Comparison of ENCODE assay signal across 11 cellular contexts in the genomic region with DNA sequence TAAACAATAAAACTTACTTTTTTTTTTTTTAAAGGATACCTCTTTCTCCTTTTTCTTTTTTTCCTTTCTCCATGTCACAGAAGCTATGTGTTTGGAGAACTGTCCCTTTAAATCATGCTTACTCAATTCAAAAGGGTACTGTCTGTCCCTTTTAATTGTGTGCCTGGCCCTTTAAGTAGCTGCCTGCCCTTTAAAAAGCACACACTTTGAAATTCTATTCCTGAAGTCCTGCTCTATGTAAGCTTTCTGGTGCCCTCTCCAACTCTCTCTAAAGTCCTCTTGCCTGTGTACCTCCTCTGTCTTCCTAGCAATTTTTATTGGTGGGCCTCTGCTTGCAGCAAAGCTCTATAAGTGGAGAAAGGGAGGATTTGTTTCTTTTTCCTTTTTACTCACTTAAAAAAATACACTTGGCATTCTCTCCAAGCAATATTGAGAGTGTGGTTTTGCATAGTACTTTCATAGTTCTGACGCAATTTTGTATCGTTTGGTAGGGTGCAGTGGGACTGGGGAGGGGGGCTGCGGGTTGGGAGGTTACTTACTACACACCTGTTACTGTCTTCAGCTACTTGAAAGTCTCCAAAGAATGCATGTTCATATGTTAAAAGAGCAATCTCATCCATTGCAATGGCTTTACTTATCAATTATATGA.
DNase-seq lines count a peak whose midpoint lies in the region; ATAC-seq and TF ChIP-seq lines count a peak whose summit lies in the region.
"Had no signal": no experiment of that assay in that cellular context is flagged by ENCODE, and none has a peak within 500 bp of the region (broad histone marks: within the 10 kb centered on the region; RNA-seq: fewer than 3 reads in every experiment).

No MANE protein-coding gene starts in this region.

- TF ChIP-seq POLR2A in right lobe of liver (IDR thresholded peaks at IDR 0.05), result no peak

- 31% methylated on average over 3 of the region's 3 CpGs for WGBS in right lobe of liver (ENCODE audit: insufficient coverage, low coverage, low lambda C conversion rate, missing lambda C conversion rate)

- H3K36me3 ChIP-seq in left lung (no peaks in the 10 kb centered on the region), right lobe of liver (no peaks in the 10 kb centered on the region)

- intact Hi-C loops in left lung (cut with DNase I), result no loop called here
- intact Hi-C loops in right lobe of liver (cut with DNase I), result no loop called here

- ATAC-seq in GM18873 (IDR thresholded peaks at IDR 0.05; ENCODE audit: low FRiP score, unreplicated experiment) (peak; percentile 76), GM21528 (IDR thresholded peaks at IDR 0.05; ENCODE audit: low FRiP score, unreplicated experiment) (peak; percentile 55), HG03280 (IDR thresholded peaks at IDR 0.05; ENCODE audit: unreplicated experiment) (peak; percentile 69), left lung (peak; percentile 84), right lobe of liver (no peak)

- no peak overlapping the region for H3K4me3 ChIP-seq in left lung
- H3K4me3 ChIP-seq in right lobe of liver, result no peak overlapping the region
- H3K4me3 ChIP-seq: SK-N-MC had no signal

- H3K27me3 ChIP-seq in left lung (no peaks in the 10 kb centered on the region), right lobe of liver (no peaks in the 10 kb centered on the region)

- CTCF ChIA-PET in RWPE1 (lab: Yijun Ruan, JAX), result interaction anchor here (1.0 kb wide), 1 partner anchor 13 kb away, joined by 4 read pairs; no protein-coding TSS in a partner anchor

- H3K9me3 ChIP-seq in left lung (peaks cover 0 to 1% of the 10 kb centered on the region in 2 donors), right lobe of liver (no peaks in the 10 kb centered on the region)

- POLR2A ChIA-PET in RWPE1 (lab: Yijun Ruan, JAX; ENCODE audit: low non-redundant PET), result no interaction called here

- no peak overlapping the region for H3K27ac ChIP-seq in left lung
- H3K27ac ChIP-seq in right lobe of liver, result no peak overlapping the region
- no peak overlapping the region for H3K27ac ChIP-seq in RWPE1
- H3K27ac ChIP-seq: SK-N-MC had no signal

- peaks cover 0 to 5% of the 10 kb centered on the region in 2 donors for H3K4me1 ChIP-seq in left lung
- H3K4me1 ChIP-seq in right lobe of liver, result no peaks in the 10 kb centered on the region

- DNase-seq in left lung, result no peak
- DNase-seq in activated naive CD4-positive, alpha-beta T cell (lab: John Stamatoyannopoulos, UW), result no peak
- DNase-seq in right lobe of liver, result no peak
- DNase-seq in RWPE1 (ENCODE audit: low spot score), result no peak
- no peak for DNase-seq in NCI-H1417 (lab: John Stamatoyannopoulos, UW)
- DNase-seq: DND-41, NCI-H1694 had no signal

- TF ChIP-seq CTCF in left lung (IDR thresholded peaks at IDR 0.05) (no peak), right lobe of liver (IDR thresholded peaks at IDR 0.05) (no peak), RWPE1 (conservative IDR thresholded peaks at IDR 0.05; ENCODE audit: low read depth) (no peak)

Comparison
In these comparisons a context has a peak if more than half of its experiments do, and no peak if none do; other contexts are left out.
1. ATAC-seq: peak in GM18873 (single experiment), GM21528 (single experiment), HG03280 (single experiment) and left lung (single experiment); none in right lobe of liver (0 of 4).